8 cellular contexts compared by ENCODE assay signal in the genomic region with DNA sequence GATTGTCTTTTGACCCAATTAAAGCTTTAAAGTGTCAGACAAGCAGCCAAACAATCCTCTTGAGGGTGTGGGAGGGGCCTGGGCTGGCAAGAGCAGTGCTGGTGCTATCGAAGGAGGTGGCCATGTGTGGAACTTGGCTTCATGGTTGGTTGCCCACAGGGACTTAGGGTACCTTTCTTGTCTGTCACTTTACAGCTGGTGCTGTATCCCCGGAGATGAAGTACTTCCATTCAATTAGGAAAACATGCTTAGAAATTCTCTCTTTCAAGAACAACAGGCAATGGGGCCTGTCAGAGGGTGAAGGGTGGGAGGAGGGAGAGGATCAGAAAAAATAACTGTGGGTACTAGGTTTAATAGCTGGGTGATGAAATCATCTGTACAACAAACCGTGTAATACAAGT.
A peak's percentile ranks its signal among the peaks of the same experiment; 100 is the strongest.
DNase-seq lines count a peak whose midpoint lies in the region; ATAC-seq and TF ChIP-seq lines count a peak whose summit lies in the region.

No MANE protein-coding gene starts in this region.

- H3K4me1 Mint-ChIP-seq in Calu3 (ENCODE audit: low read depth, unreplicated experiment): peaks cover 53% of the 10 kb centered on the region
- H3K4me1 Mint-ChIP-seq in activated T-helper 17 cell treated with anti-CD3 and anti-CD28 coated beads, Interleukin-2, amount 50 U/mL, for 72 hours: peaks cover 15% of the 10 kb centered on the region
- peaks cover 38% of the 10 kb centered on the region for H3K4me1 Mint-ChIP-seq in mesothelial cell of epicardium

- H3K36me3 Mint-ChIP-seq in Calu3 (ENCODE audit: insufficient read depth, unreplicated experiment) (peaks cover 6% of the 10 kb centered on the region), mesothelial cell of epicardium (peaks cover 3% of the 10 kb centered on the region)
- no peaks in the 10 kb centered on the region for H3K36me3 Mint-ChIP-seq in activated T-helper 17 cell treated with anti-CD3 and anti-CD28 coated beads, Interleukin-2, amount 50 U/mL, for 72 hours (ENCODE audit: low read depth)

- CTCF ChIA-PET in Calu3 (lab: Charles Lee): interaction anchor here (0.5 to 1.4 kb wide), 3 partner anchors 10 to 35 kb away, joined by 3 to 4 read pairs (median 3); no protein-coding TSS in a partner anchor

- H3K9me3 Mint-ChIP-seq in Calu3 (ENCODE audit: low read depth, unreplicated experiment): no peaks in the 10 kb centered on the region
- H3K9me3 Mint-ChIP-seq in activated T-helper 17 cell treated with anti-CD3 and anti-CD28 coated beads, Interleukin-2, amount 50 U/mL, for 72 hours: no peaks in the 10 kb centered on the region
- peaks cover 4% of the 10 kb centered on the region for H3K9me3 Mint-ChIP-seq in mesothelial cell of epicardium

- DNase-seq in Calu3: peak; percentile 42
- DNase-seq in mesothelial cell of epicardium (ENCODE audit: low spot score in 2 of 2, unreplicated experiment in 2 of 2): no peak
- DNase-seq in AG08396 (ENCODE audit: low spot score): no peak
- DNase-seq in MV-4-11 (lab: John Stamatoyannopoulos, UW): no peak
- no peak for DNase-seq in COLO829 (ENCODE audit: low spot score)

- peak overlapping the region; percentile 88 for H3K27ac Mint-ChIP-seq in Calu3 (ENCODE audit: unreplicated experiment)
- H3K27ac Mint-ChIP-seq in activated T-helper 17 cell treated with anti-CD3 and anti-CD28 coated beads, Interleukin-2, amount 50 U/mL, for 72 hours: peak overlapping the region; percentile 28
- H3K27ac Mint-ChIP-seq in mesothelial cell of epicardium: peak overlapping the region; percentile 12

- H3K27me3 Mint-ChIP-seq in Calu3 (ENCODE audit: unreplicated experiment) (no peaks in the 10 kb centered on the region), mesothelial cell of epicardium (ENCODE audit: low read depth) (no peaks in the 10 kb centered on the region)
- no peaks in the 10 kb centered on the region for H3K27me3 Mint-ChIP-seq in activated T-helper 17 cell treated with anti-CD3 and anti-CD28 coated beads, Interleukin-2, amount 50 U/mL, for 72 hours

- no peak overlapping the region for H3K4me3 Mint-ChIP-seq in Calu3 (ENCODE audit: low read depth, unreplicated experiment)
- peak overlapping the region; percentile 37 for H3K4me3 Mint-ChIP-seq in activated T-helper 17 cell treated with anti-CD3 and anti-CD28 coated beads, Interleukin-2, amount 50 U/mL, for 72 hours
- no peak overlapping the region for H3K4me3 Mint-ChIP-seq in mesothelial cell of epicardium

- intact Hi-C loops in Calu3 (cut with micrococcal nuclease; ENCODE audit: unreplicated experiment): loop anchor here (2.0 to 5.0 kb wide), 2 partner anchors 47 to 88 kb away; no protein-coding TSS in a partner anchor

- BruUV-seq in Calu3 (replicated peaks; lab: Mats Ljungman, UMichigan): no TSS peak

- ATAC-seq in GM19455 (IDR thresholded peaks at IDR 0.05; ENCODE audit: unreplicated experiment) (peak; percentile 50), HG03457 (IDR thresholded peaks at IDR 0.05; ENCODE audit: unreplicated experiment) (peak; percentile 40)
- ATAC-seq in activated T-helper 17 cell treated with anti-CD3 and anti-CD28 coated beads, Interleukin-2, amount 50 U/mL, for 72 hours (replicated peaks): no peak

- TF ChIP-seq CTCF in Calu3 (IDR thresholded peaks at IDR 0.05; ENCODE audit: unreplicated experiment) (no peak), mesothelial cell of epicardium (IDR thresholded peaks at IDR 0.05; ENCODE audit: unreplicated experiment) (no peak)

Comparison
In these comparisons a context has a peak if more than half of its experiments do, and no peak if none do; other contexts are left out.
1. H3K27ac Mint-ChIP-seq: peak in every context shown above with its lines; median percentile 88 in Calu3; 28 in activated T-helper 17 cell treated with anti-CD3 and anti-CD28 coated beads, Interleukin-2, amount 50 U/mL, for 72 hours; 12 in mesothelial cell of epicardium.